Comparison of ENCODE assay signal across 8 cellular contexts in genomic region chr11:86291466-86292262, GRCh38. TPM values are rescaled to one million over a fixed set of nuclear protein-coding genes. Genes with fewer than 3 reads are reported as not detected.
DNase-seq lines count a peak whose midpoint lies in the region; ATAC-seq and TF ChIP-seq lines count a peak whose summit lies in the region.

No MANE protein-coding gene starts in this region.

- peak; percentile 83 for TF ChIP-seq CTCF in BE2C (IDR thresholded peaks at IDR 0.05; ENCODE audit: low read depth, low read length)
- TF ChIP-seq CTCF in mucosa of descending colon (IDR thresholded peaks at IDR 0.05): peak; percentile 47

- CTCF ChIA-PET in activated CD4-positive, alpha-beta T cell treated with anti-CD3 and anti-CD28 coated beads, Interleukin-2, amount 10 ng/mL, durations not matched to agents 7 days and 5 days (lab: Charles Lee): interaction anchor here (0.6 to 2.8 kb wide), 15 partner anchors 9 to 514 kb away, joined by 3 to 18 read pairs (median 3); partner anchors contain the start of genes CCDC83 and HIKESHI

- H3K36me3 ChIP-seq in BE2C (no peaks in the 10 kb centered on the region), mucosa of descending colon (ENCODE audit: low read depth) (no peaks in the 10 kb centered on the region)

- POLR2A ChIA-PET in activated CD4-positive, alpha-beta T cell treated with anti-CD3 and anti-CD28 coated beads, Interleukin-2, amount 10 ng/mL, durations not matched to agents 7 days and 5 days (lab: Charles Lee): no interaction called here

- no peak overlapping the region for H3K4me3 Mint-ChIP-seq in activated CD4-positive, alpha-beta T cell treated with anti-CD3 and anti-CD28 coated beads, Interleukin-2, amount 10 ng/mL, durations not matched to agents 7 days and 5 days
- H3K4me3 Mint-ChIP-seq in stimulated activated memory B cell treated with anti-CD40 and anti-IgM and Interleukin-4, amounts not matched to agents 10 μg/mL and 1 μg/mL and 100 μg/mL, for 72 hours: no peak overlapping the region

- no peak overlapping the region for H3K4me3 ChIP-seq in BE2C (ENCODE audit: low read depth, low read length)
- no peak overlapping the region for H3K4me3 ChIP-seq in mucosa of descending colon

- intact Hi-C loops in mucosa of descending colon (cut with DNase I, micrococcal nuclease): loop anchor here in 1 of 2 donors (5.0 kb wide), 1 partner anchor 349 kb away; no protein-coding TSS in a partner anchor

- ATAC-seq in GM19395 (IDR thresholded peaks at IDR 0.05; ENCODE audit: unreplicated experiment) (peak; percentile 26), mucosa of descending colon (peak; percentile 72)
- no peak for ATAC-seq in stimulated activated memory B cell treated with anti-CD40 and anti-IgM and Interleukin-4, amounts not matched to agents 10 μg/mL and 1 μg/mL and 100 μg/mL, for 72 hours

- H3K9me3 Mint-ChIP-seq in activated CD4-positive, alpha-beta T cell treated with anti-CD3 and anti-CD28 coated beads, Interleukin-2, amount 10 ng/mL, durations not matched to agents 7 days and 5 days: no peaks in the 10 kb centered on the region
- H3K9me3 Mint-ChIP-seq in stimulated activated memory B cell treated with anti-CD40 and anti-IgM and Interleukin-4, amounts not matched to agents 10 μg/mL and 1 μg/mL and 100 μg/mL, for 72 hours: no peaks in the 10 kb centered on the region

- H3K9me3 ChIP-seq in BE2C (no peaks in the 10 kb centered on the region), mucosa of descending colon (no peaks in the 10 kb centered on the region)

- H3K27me3 ChIP-seq in BE2C: no peaks in the 10 kb centered on the region

- H3K27me3 Mint-ChIP-seq in activated CD4-positive, alpha-beta T cell treated with anti-CD3 and anti-CD28 coated beads, Interleukin-2, amount 10 ng/mL, durations not matched to agents 7 days and 5 days: peaks cover 2% of the 10 kb centered on the region
- no peaks in the 10 kb centered on the region for H3K27me3 Mint-ChIP-seq in stimulated activated memory B cell treated with anti-CD40 and anti-IgM and Interleukin-4, amounts not matched to agents 10 μg/mL and 1 μg/mL and 100 μg/mL, for 72 hours

- no peaks in the 10 kb centered on the region for H3K4me1 ChIP-seq in BE2C
- H3K4me1 ChIP-seq in mucosa of descending colon (ENCODE audit: low read depth): peaks cover 4% of the 10 kb centered on the region

- no peak overlapping the region for H3K27ac Mint-ChIP-seq in activated CD4-positive, alpha-beta T cell treated with anti-CD3 and anti-CD28 coated beads, Interleukin-2, amount 10 ng/mL, durations not matched to agents 7 days and 5 days
- H3K27ac Mint-ChIP-seq in stimulated activated memory B cell treated with anti-CD40 and anti-IgM and Interleukin-4, amounts not matched to agents 10 μg/mL and 1 μg/mL and 100 μg/mL, for 72 hours: peak overlapping the region; percentile 48

- peaks cover 50% of the 10 kb centered on the region for H3K4me1 Mint-ChIP-seq in activated CD4-positive, alpha-beta T cell treated with anti-CD3 and anti-CD28 coated beads, Interleukin-2, amount 10 ng/mL, durations not matched to agents 7 days and 5 days
- H3K4me1 Mint-ChIP-seq in stimulated activated memory B cell treated with anti-CD40 and anti-IgM and Interleukin-4, amounts not matched to agents 10 μg/mL and 1 μg/mL and 100 μg/mL, for 72 hours: peaks cover 45% of the 10 kb centered on the region

- peak; percentile 60 for DNase-seq in BE2C
- peak; percentile 48 for DNase-seq in NCI-H345 (lab: John Stamatoyannopoulos, UW)
- DNase-seq in activated CD4-positive, alpha-beta T cell treated with anti-CD3 and anti-CD28 coated beads, Interleukin-2, amount 10 ng/mL, durations not matched to agents 7 days and 5 days: peak; percentile 70
- DNase-seq in effector CD8-positive, alpha-beta T cell (lab: John Stamatoyannopoulos, UW): peak; percentile 30
- peak in 2 of 3 donors; percentile 37 to 55 for DNase-seq in mucosa of descending colon
- DNase-seq in cerebellar nuclear complex (lab: John Stamatoyannopoulos, UW): no peak

- H3K36me3 Mint-ChIP-seq in activated CD4-positive, alpha-beta T cell treated with anti-CD3 and anti-CD28 coated beads, Interleukin-2, amount 10 ng/mL, durations not matched to agents 7 days and 5 days (ENCODE audit: low read depth): peaks cover 3% of the 10 kb centered on the region
- no peaks in the 10 kb centered on the region for H3K36me3 Mint-ChIP-seq in stimulated activated memory B cell treated with anti-CD40 and anti-IgM and Interleukin-4, amounts not matched to agents 10 μg/mL and 1 μg/mL and 100 μg/mL, for 72 hours

RNA-seq across cellular contexts. Expression of gene HIKESHI, which starts 10.4 kb away (rescaled TPM):
- 45.5 TPM for polyA plus RNA-seq in BE2C (2012; ENCODE audit: insufficient read depth, insufficient read length, low read depth)
- total RNA-seq in activated CD4-positive, alpha-beta T cell treated with anti-CD3 and anti-CD28 coated beads, Interleukin-2, amount 10 ng/mL, durations not matched to agents 7 days and 5 days: 10 to 100 TPM; 35.8 to 46.7 TPM
- total RNA-seq in mucosa of descending colon: 10 to 100 TPM; 11.6 to 32.0 (median 18.8) TPM

RNA-seq across cellular contexts. Expression of gene EED, which starts 47.1 kb away (rescaled TPM):
- 15.4 TPM for polyA plus RNA-seq in BE2C (2012; ENCODE audit: insufficient read depth, insufficient read length, low read depth)
- total RNA-seq in activated CD4-positive, alpha-beta T cell treated with anti-CD3 and anti-CD28 coated beads, Interleukin-2, amount 10 ng/mL, durations not matched to agents 7 days and 5 days: 10 to 100 TPM; 46.3 to 50.3 TPM
- total RNA-seq in mucosa of descending colon: 10 to 100 TPM; 21.9 to 29.6 (median 22.0) TPM

Comparison
In these comparisons a context has a peak if more than half of its experiments do, and no peak if none do; other contexts are left out.
1. DNase-seq: peak in BE2C (single experiment), NCI-H345 (single experiment), activated CD4-positive, alpha-beta T cell treated with anti-CD3 and anti-CD28 coated beads, Interleukin-2, amount 10 ng/mL, durations not matched to agents 7 days and 5 days (single experiment), effector CD8-positive, alpha-beta T cell (single experiment) and mucosa of descending colon (2 of 3); none in cerebellar nuclear complex (0 of 2).